Comparison of ENCODE assay signal across 8 cellular contexts in the genomic region with DNA sequence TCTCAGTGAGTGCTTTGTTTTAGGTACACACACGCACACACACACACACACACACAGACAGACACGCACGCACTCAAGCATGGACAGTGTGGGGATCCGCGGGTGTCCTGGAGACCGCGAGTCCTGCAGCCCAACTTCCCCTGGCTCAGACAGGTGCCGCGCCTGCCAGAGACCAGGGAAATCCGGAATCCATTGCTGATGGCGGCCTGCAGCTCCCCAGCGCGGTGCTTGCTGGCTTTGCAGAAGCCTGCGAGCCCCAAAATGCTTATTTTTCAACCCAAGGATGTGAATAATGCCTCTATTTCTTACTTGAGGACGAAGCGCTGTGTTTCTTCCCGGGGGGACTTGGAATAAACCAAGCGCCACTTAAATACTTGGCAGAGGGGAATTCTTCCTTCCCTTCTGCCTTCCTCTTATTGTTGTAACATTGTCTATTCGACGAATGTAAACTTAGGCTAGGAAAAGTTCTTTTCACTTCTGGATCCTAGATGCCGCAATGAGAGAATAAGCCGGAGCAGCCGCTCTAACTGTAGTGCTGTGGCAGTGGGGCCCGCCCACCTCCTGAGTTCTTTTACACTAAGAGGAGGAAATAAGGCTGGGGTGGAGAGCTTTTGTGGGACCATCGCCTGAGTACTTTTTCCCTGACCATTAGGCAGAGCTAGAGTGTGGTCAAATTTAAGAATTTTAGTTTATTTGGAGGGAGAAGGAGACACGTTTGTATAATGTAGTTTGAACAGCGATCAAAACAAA. TPM values are rescaled to one million over a fixed set of nuclear protein-coding genes. Genes with fewer than 3 reads are reported as not detected.
DNase-seq lines count a peak whose midpoint lies in the region; ATAC-seq and TF ChIP-seq lines count a peak whose summit lies in the region.

No MANE protein-coding gene starts in this region.

- H3K4me3 ChIP-seq in A673 (ENCODE audit: low read depth, low read length, poor library complexity, severe bottlenecking) (peak overlapping the region; percentile 55), esophagus muscularis mucosa (peak overlapping the region; percentile 67 to 80 (median 72)), mucosa of stomach (ENCODE audit: low read length) (peak overlapping the region; percentile 57), tibial nerve (peak overlapping the region; percentile 67 to 86 (median 73))

- peaks cover 13% of the 10 kb centered on the region for H3K27me3 Mint-ChIP-seq in activated CD8-positive, alpha-beta memory T cell treated with anti-CD3 and anti-CD28 coated beads, Interleukin-2, amount 10 ng/mL, durations not matched to agents 7 days and 5 days

- peaks cover 56% of the 10 kb centered on the region for H3K4me1 Mint-ChIP-seq in activated CD8-positive, alpha-beta memory T cell treated with anti-CD3 and anti-CD28 coated beads, Interleukin-2, amount 10 ng/mL, durations not matched to agents 7 days and 5 days

- TF ChIP-seq EP300 in esophagus muscularis mucosa (IDR thresholded peaks at IDR 0.05) (no peak), tibial nerve (IDR thresholded peaks at IDR 0.05) (no peak)

- H3K9me3 Mint-ChIP-seq in activated CD8-positive, alpha-beta memory T cell treated with anti-CD3 and anti-CD28 coated beads, Interleukin-2, amount 10 ng/mL, durations not matched to agents 7 days and 5 days (ENCODE audit: low read depth) = no peaks in the 10 kb centered on the region

- POLR2A ChIA-PET in A673 (lab: Charles Lee; ENCODE audit: low non-redundant PET) = no interaction called here

- H3K4me1 ChIP-seq in A673 (ENCODE audit: insufficient read depth, low read length, poor library complexity, severe bottlenecking) = no peaks in the 10 kb centered on the region
- H3K4me1 ChIP-seq in esophagus muscularis mucosa = peaks cover 12 to 34% (median 29%) of the 10 kb centered on the region in 4 donors
- peaks cover 18% of the 10 kb centered on the region for H3K4me1 ChIP-seq in mucosa of stomach (ENCODE audit: control insufficient read depth, insufficient read depth, low read length)
- peaks cover 0 to 29% (median 1%) of the 10 kb centered on the region in 4 donors for H3K4me1 ChIP-seq in tibial nerve

- H3K4me3 Mint-ChIP-seq in activated CD8-positive, alpha-beta memory T cell treated with anti-CD3 and anti-CD28 coated beads, Interleukin-2, amount 10 ng/mL, durations not matched to agents 7 days and 5 days = peak overlapping the region; percentile 81

- CTCF ChIA-PET in A673 (lab: Charles Lee) = no interaction called here
- CTCF ChIA-PET in activated CD8-positive, alpha-beta memory T cell treated with anti-CD3 and anti-CD28 coated beads, Interleukin-2, amount 10 ng/mL, durations not matched to agents 7 days and 5 days (lab: Charles Lee) = interaction anchor here (0.7 to 4.0 kb wide), 12 partner anchors 9 to 202 kb away, joined by 3 to 28 read pairs (median 5); partner anchors contain the start of genes ITGA1 and PELO

- no peak for TF ChIP-seq POLR2A in esophagus muscularis mucosa (IDR thresholded peaks at IDR 0.05; ENCODE audit: low read depth)
- no peak for TF ChIP-seq POLR2A in tibial nerve (IDR thresholded peaks at IDR 0.05)

- H3K27ac Mint-ChIP-seq in activated CD8-positive, alpha-beta memory T cell treated with anti-CD3 and anti-CD28 coated beads, Interleukin-2, amount 10 ng/mL, durations not matched to agents 7 days and 5 days = peak overlapping the region; percentile 67

- H3K9me3 ChIP-seq in A673 (ENCODE audit: low read depth, low read length, poor library complexity, severe bottlenecking) = no peaks in the 10 kb centered on the region
- H3K9me3 ChIP-seq in esophagus muscularis mucosa = no peaks in the 10 kb centered on the region
- no peaks in the 10 kb centered on the region for H3K9me3 ChIP-seq in mucosa of stomach (ENCODE audit: control insufficient read depth, low read length)
- no peaks in the 10 kb centered on the region for H3K9me3 ChIP-seq in tibial nerve

- 4% methylated on average over 26 of the region's 27 CpGs for WGBS in esophagus muscularis mucosa
- 2 to 3% methylated on average over 25 of the region's 27 CpGs for WGBS in tibial nerve, 2 donors

- ATAC-seq in GM18909 (IDR thresholded peaks at IDR 0.05; ENCODE audit: poor library complexity, unreplicated experiment) (peak; percentile 33), HG03520 (IDR thresholded peaks at IDR 0.05; ENCODE audit: unreplicated experiment) (no peak)
- ATAC-seq in activated CD8-positive, alpha-beta memory T cell treated with anti-CD3 and anti-CD28 coated beads, Interleukin-2, amount 10 ng/mL, durations not matched to agents 7 days and 5 days = peak; percentile 56

- no TSS peak for BruUV-seq in A673 (replicated peaks; lab: Mats Ljungman, UMichigan)

- H3K36me3 Mint-ChIP-seq in activated CD8-positive, alpha-beta memory T cell treated with anti-CD3 and anti-CD28 coated beads, Interleukin-2, amount 10 ng/mL, durations not matched to agents 7 days and 5 days = peaks cover 31% of the 10 kb centered on the region

- in situ Hi-C loops in KBM-7 (cut with MboI; ENCODE audit: low pct_unique_long_range_greater_than_20kb, low sequenced_read_pairs) = no loop called here

- H3K27me3 ChIP-seq in A673 (replicated peaks; ENCODE audit: insufficient read depth, low read depth, low read length, poor library complexity) (peaks cover 26% of the 10 kb centered on the region), esophagus muscularis mucosa (no peaks in the 10 kb centered on the region), mucosa of stomach (ENCODE audit: control insufficient read depth, insufficient read depth, low read length) (no peaks in the 10 kb centered on the region), tibial nerve (no peaks in the 10 kb centered on the region)

- intact Hi-C loops in A673 (cut with micrococcal nuclease; ENCODE audit: unreplicated experiment) (no loop called here), esophagus muscularis mucosa (cut with DNase I) (no loop called here)

- TF ChIP-seq CTCF in A673 (conservative IDR thresholded peaks at IDR 0.05; ENCODE audit: low read depth, low read length) (peak; percentile 47), esophagus muscularis mucosa (IDR thresholded peaks at IDR 0.05) (peak; percentile 42 to 54 (median 43)), tibial nerve (IDR thresholded peaks at IDR 0.05) (peak in 4 of 5 experiments; percentile 14 to 54 (median 43))

- peak overlapping the region; percentile 74 for H3K9ac ChIP-seq in mucosa of stomach (ENCODE audit: low read length)

- H3K36me3 ChIP-seq in A673 (ENCODE audit: insufficient read depth, low read length, poor library complexity, severe bottlenecking) (no peaks in the 10 kb centered on the region), esophagus muscularis mucosa (no peaks in the 10 kb centered on the region), mucosa of stomach (ENCODE audit: control insufficient read depth, insufficient read depth, low read length) (no peaks in the 10 kb centered on the region), tibial nerve (no peaks in the 10 kb centered on the region)

- peak; percentile 41 for DNase-seq in A673 (ENCODE audit: low spot score)
- peak; percentile 65 for DNase-seq in KBM-7
- DNase-seq in activated CD8-positive, alpha-beta memory T cell treated with anti-CD3 and anti-CD28 coated beads, Interleukin-2, amount 10 ng/mL, durations not matched to agents 7 days and 5 days = peak; percentile 67
- DNase-seq in esophagus muscularis mucosa (ENCODE audit: extremely low spot score) = no peak
- DNase-seq in tibial nerve (ENCODE audit: low spot score in 2 of 2) = peak in 1 of 2 donors; percentile 8

- H3K27ac ChIP-seq in A673 (ENCODE audit: low read depth, low read length, poor library complexity, severe bottlenecking) (no peak overlapping the region), esophagus muscularis mucosa (replicated peaks in 1 of 4) (peak overlapping the region; percentile 55 to 82 (median 75)), tibial nerve (peak overlapping the region; percentile 58 to 88 (median 82))

RNA-seq across cellular contexts. Expression of gene ITGA2, which starts 0.8 kb away (rescaled TPM):
- total RNA-seq in A673 (2021) (0.69 and 0.92 TPM in 2 replicates), esophagus muscularis mucosa (1 to 10 TPM; 5.0 to 9.6 (median 7.8) TPM), tibial nerve (1 to 10 TPM; 3.7 to 6.1 (median 5.4) TPM)
- 10 to 100 TPM; 17.6 to 37.0 TPM for total RNA-seq in activated CD8-positive, alpha-beta memory T cell treated with anti-CD3 and anti-CD28 coated beads, Interleukin-2, amount 10 ng/mL, durations not matched to agents 7 days and 5 days
